ENCODE assay signal across 1 cellular context in the genomic region with DNA sequence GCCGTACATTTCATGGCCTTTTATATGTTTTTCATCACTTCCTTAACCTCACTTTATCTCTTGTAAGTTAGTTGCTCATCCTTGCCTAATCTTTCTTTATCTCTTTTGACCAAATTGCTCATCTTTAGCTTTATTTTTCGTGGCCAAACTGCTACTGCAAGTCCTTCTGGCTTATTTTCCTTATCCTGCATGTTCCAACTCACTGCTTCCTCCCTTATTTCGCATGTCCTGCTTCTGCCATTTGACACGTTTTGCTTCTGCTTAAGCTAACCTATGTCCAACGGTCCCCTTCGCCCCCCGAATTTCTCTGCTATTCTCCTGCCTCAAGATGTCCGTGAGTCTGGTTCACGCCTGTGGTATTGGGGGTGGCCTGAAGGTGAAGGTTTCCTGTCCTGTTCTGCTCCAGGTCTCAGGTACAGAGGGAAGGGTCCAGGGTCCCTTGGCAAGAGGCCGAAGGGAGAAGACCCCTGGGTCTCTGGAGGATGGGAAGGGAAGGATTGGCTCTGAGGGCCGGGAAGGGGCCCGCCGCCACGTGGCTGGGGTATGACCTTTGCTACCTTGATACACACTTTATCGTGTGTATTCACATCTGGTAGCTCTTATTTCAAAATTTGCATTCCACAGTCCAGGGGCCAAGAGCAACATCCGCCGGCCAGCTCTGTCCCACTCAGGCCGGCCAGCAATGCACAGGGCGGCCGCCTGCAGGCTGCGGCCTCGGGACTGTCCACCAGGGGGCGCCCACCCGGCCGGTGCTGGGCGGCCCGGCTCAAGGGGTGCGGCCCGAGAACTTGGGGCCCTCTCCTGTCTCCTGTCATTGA.
TF ChIP-seq lines count a peak whose summit lies in the region.

No MANE protein-coding gene starts in this region.

TF ChIP-seq in K562, 482 proteins besides CTCF, POLR2A, EP300 and RAD21 (continued from another document and continues in another):
- TF ChIP-seq ZBTB33 (CRISPR knock-in tag; IDR thresholded peaks at IDR 0.05), result peak; percentile 42; the same call in 1 of the 2 replicates
- TF ChIP-seq RFX5 (IDR thresholded peaks at IDR 0.05; ENCODE audit: low read depth, low read length), result no peak
- TF ChIP-seq E2F8 (IDR thresholded peaks at IDR 0.05; ENCODE audit: low read depth, partially characterized antibody), result no peak
- no peak for TF ChIP-seq PCBP2 (IDR thresholded peaks at IDR 0.05; ENCODE audit: low read depth, low read length, poor library complexity, severe bottlenecking)
- no peak for TF ChIP-seq ZFP1 (CRISPR knock-in tag; IDR thresholded peaks at IDR 0.05)
- TF ChIP-seq RBM25 (IDR thresholded peaks at IDR 0.05; ENCODE audit: low read depth, low read length, severe bottlenecking), result no peak
- no peak for TF ChIP-seq SMAD3 (CRISPR knock-in tag; conservative IDR thresholded peaks at IDR 0.05)
- TF ChIP-seq FOXK2 (conservative IDR thresholded peaks at IDR 0.05 in 1 of 2, IDR thresholded peaks at IDR 0.05 in 1 of 2; ENCODE audit: low read depth in 2 of 2), result peak; percentile 69 to 83; a peak in 2 of 4 replicates
- no peak for TF ChIP-seq ZNF551 (CRISPR knock-in tag; IDR thresholded peaks at IDR 0.05)
- TF ChIP-seq BDP1 (IDR thresholded peaks at IDR 0.05; ENCODE audit: insufficient read depth, insufficient read length), result no peak
- no peak for TF ChIP-seq ZNF134 (CRISPR knock-in tag; conservative IDR thresholded peaks at IDR 0.05)
- TF ChIP-seq ZNF165 (CRISPR knock-in tag; IDR thresholded peaks at IDR 0.05; ENCODE audit: borderline replicate concordance), result no peak
- no peak for TF ChIP-seq ETS1 (conservative IDR thresholded peaks at IDR 0.05; ENCODE audit: control insufficient read depth, low read depth, low read length)
- TF ChIP-seq PCBP1 (IDR thresholded peaks at IDR 0.05; ENCODE audit: low read depth, low read length, poor library complexity, severe bottlenecking), result peak; percentile 37
- TF ChIP-seq XRCC5 (IDR thresholded peaks at IDR 0.05; ENCODE audit: low read depth, low read length), result peak; percentile 72; the same call in 1 of the 2 replicates
- TF ChIP-seq, protein P1, sequence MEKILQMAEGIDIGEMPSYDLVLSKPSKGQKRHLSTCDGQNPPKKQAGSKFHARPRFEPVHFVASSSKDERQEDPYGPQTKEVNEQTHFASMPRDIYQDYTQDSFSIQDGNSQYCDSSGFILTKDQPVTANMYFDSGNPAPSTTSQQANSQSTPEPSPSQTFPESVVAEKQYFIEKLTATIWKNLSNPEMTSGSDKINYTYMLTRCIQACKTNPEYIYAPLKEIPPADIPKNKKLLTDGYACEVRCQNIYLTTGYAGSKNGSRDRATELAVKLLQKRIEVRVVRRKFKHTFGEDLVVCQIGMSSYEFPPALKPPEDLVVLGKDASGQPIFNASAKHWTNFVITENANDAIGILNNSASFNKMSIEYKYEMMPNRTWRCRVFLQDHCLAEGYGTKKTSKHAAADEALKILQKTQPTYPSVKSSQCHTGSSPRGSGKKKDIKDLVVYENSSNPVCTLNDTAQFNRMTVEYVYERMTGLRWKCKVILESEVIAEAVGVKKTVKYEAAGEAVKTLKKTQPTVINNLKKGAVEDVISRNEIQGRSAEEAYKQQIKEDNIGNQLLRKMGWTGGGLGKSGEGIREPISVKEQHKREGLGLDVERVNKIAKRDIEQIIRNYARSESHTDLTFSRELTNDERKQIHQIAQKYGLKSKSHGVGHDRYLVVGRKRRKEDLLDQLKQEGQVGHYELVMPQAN (IDR thresholded peaks at IDR 0.05; ENCODE audit: borderline replicate concordance), result no peak; the same call in 1 of the 2 replicates
- no peak for TF ChIP-seq SP2 (IDR thresholded peaks at IDR 0.05; ENCODE audit: extremely low read depth, low read depth, low read length, poor library complexity, severe bottlenecking)
- no peak for TF ChIP-seq GTF2F1 (IDR thresholded peaks at IDR 0.05; ENCODE audit: low read depth, low read length)
- TF ChIP-seq GATAD2A (IDR thresholded peaks at IDR 0.05), result peak; percentile 88
- TF ChIP-seq RBM14 (IDR thresholded peaks at IDR 0.05; ENCODE audit: borderline replicate concordance, insufficient read depth, low read depth, low read length), result no peak
- no peak for TF ChIP-seq PRPF4 (IDR thresholded peaks at IDR 0.05; ENCODE audit: insufficient read depth, low read depth, low read length, poor library complexity, severe bottlenecking)
- TF ChIP-seq THRB (CRISPR knock-in tag; conservative IDR thresholded peaks at IDR 0.05), result 0 out of 2 replicates have a peak, but pooled peaks have one; percentile 32
- no peak for TF ChIP-seq ZNF75A (CRISPR knock-in tag; IDR thresholded peaks at IDR 0.05)
- TF ChIP-seq ZNF184 (CRISPR knock-in tag; IDR thresholded peaks at IDR 0.05), result no peak
- 0 out of 2 replicates have a peak, but pooled peaks have one; percentile 64 for TF ChIP-seq HSF4 (CRISPR knock-in tag; IDR thresholded peaks at IDR 0.05; ENCODE audit: borderline replicate concordance)
- TF ChIP-seq HDAC1 (IDR thresholded peaks at IDR 0.05), result peak in 1 of 2 experiments; percentile 93; a peak in 2 of 4 replicates
- no peak for TF ChIP-seq KAT8 (IDR thresholded peaks at IDR 0.05; ENCODE audit: low read depth)
- peak; percentile 79 for TF ChIP-seq SP1 (CRISPR knock-in tag; IDR thresholded peaks at IDR 0.05)
- no peak for TF ChIP-seq ZNF507 (tag; conservative IDR thresholded peaks at IDR 0.05)
- TF ChIP-seq SPI1 (IDR thresholded peaks at IDR 0.05; ENCODE audit: borderline replicate concordance, low read depth, low read length), result peak; percentile 17; the same call in 1 of the 2 replicates
- TF ChIP-seq FOXM1 (IDR thresholded peaks at IDR 0.05; ENCODE audit: low read depth), result peak; percentile 74
- no peak for TF ChIP-seq FOXM1 (CRISPR knock-in tag; IDR thresholded peaks at IDR 0.05; ENCODE audit: low read depth)
- TF ChIP-seq ZNF444 (CRISPR knock-in tag; IDR thresholded peaks at IDR 0.05), result no peak
- no peak for TF ChIP-seq ZNF764 (CRISPR knock-in tag; IDR thresholded peaks at IDR 0.05; ENCODE audit: low read depth)
- TF ChIP-seq ZNF695 (CRISPR knock-in tag; IDR thresholded peaks at IDR 0.05), result no peak
- TF ChIP-seq RFX7 (CRISPR knock-in tag; IDR thresholded peaks at IDR 0.05), result no peak
- no peak for TF ChIP-seq SMAD2 (IDR thresholded peaks at IDR 0.05; ENCODE audit: low read depth, low read length)
- TF ChIP-seq ZNF77 (CRISPR knock-in tag; IDR thresholded peaks at IDR 0.05), result no peak
- no peak; the same call in 1 of the 2 replicates for TF ChIP-seq KHSRP (IDR thresholded peaks at IDR 0.05)
- no peak for TF ChIP-seq CAMTA2 (CRISPR knock-in tag; conservative IDR thresholded peaks at IDR 0.05)
- peak; percentile 82 for TF ChIP-seq ZNF644 (tag; IDR thresholded peaks at IDR 0.05; ENCODE audit: low read depth)
- peak; percentile 96 to 97 for TF ChIP-seq TRIM24 (IDR thresholded peaks at IDR 0.05)
- TF ChIP-seq, protein P2, sequence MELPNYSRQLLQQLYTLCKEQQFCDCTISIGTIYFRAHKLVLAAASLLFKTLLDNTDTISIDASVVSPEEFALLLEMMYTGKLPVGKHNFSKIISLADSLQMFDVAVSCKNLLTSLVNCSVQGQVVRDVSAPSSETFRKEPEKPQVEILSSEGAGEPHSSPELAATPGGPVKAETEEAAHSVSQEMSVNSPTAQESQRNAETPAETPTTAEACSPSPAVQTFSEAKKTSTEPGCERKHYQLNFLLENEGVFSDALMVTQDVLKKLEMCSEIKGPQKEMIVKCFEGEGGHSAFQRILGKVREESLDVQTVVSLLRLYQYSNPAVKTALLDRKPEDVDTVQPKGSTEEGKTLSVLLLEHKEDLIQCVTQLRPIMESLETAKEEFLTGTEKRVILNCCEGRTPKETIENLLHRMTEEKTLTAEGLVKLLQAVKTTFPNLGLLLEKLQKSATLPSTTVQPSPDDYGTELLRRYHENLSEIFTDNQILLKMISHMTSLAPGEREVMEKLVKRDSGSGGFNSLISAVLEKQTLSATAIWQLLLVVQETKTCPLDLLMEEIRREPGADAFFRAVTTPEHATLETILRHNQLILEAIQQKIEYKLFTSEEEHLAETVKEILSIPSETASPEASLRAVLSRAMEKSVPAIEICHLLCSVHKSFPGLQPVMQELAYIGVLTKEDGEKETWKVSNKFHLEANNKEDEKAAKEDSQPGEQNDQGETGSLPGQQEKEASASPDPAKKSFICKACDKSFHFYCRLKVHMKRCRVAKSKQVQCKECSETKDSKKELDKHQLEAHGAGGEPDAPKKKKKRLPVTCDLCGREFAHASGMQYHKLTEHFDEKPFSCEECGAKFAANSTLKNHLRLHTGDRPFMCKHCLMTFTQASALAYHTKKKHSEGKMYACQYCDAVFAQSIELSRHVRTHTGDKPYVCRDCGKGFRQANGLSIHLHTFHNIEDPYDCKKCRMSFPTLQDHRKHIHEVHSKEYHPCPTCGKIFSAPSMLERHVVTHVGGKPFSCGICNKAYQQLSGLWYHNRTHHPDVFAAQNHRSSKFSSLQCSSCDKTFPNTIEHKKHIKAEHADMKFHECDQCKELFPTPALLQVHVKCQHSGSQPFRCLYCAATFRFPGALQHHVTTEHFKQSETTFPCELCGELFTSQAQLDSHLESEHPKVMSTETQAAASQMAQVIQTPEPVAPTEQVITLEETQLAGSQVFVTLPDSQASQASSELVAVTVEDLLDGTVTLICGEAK (IDR thresholded peaks at IDR 0.05), result peak; percentile 61
- TF ChIP-seq, protein P2 (CRISPR knock-in tag; IDR thresholded peaks at IDR 0.05), result no peak
- TF ChIP-seq ZNF174 (CRISPR knock-in tag; IDR thresholded peaks at IDR 0.05), result no peak
